ENCODE assay signal across 15 cellular contexts in the genomic region with DNA sequence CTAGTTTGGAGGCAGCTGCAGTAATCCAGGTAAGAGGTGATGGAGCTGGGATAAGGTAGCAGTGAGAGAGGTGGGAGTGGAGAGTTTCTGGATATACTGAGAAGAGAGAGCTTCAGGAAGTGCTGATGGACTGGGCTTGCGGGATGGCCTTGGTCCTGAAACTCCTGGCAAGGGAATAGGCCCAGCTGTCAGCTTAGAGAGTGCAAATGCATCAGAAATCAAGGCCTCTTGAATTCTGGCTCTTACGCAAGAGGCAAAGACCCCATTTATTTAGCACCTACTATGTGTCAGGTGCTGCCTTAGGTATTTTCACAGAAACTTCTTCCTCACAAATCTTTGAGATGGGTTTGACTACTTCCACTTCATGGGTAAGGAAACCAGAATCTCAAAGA.
A peak's percentile ranks its signal among the peaks of the same experiment; 100 is the strongest.
DNase-seq lines count a peak whose midpoint lies in the region; ATAC-seq and TF ChIP-seq lines count a peak whose summit lies in the region.
"Had no signal": no experiment of that assay in that cellular context is flagged by ENCODE, and none has a peak within 500 bp of the region (broad histone marks: within the 10 kb centered on the region; RNA-seq: fewer than 3 reads in every experiment).

No MANE protein-coding gene starts in this region.

- TF ChIP-seq POLR2A in Peyer's patch (IDR thresholded peaks at IDR 0.05) (no peak), gastroesophageal sphincter (IDR thresholded peaks at IDR 0.05) (no peak)

- H3K4me3 ChIP-seq in left ventricle myocardium inferior (no peak overlapping the region), Peyer's patch (no peak overlapping the region), gastroesophageal sphincter (no peak overlapping the region), thymus (ENCODE audit: low read length) (no peak overlapping the region)
- H3K4me3 ChIP-seq: body of pancreas, SK-N-MC had no signal

- TF ChIP-seq EP300 in gastroesophageal sphincter (IDR thresholded peaks at IDR 0.05), result no peak

- no peak for ATAC-seq in gastroesophageal sphincter
- ATAC-seq: body of pancreas had no signal

- TF ChIP-seq CTCF in left ventricle myocardium inferior (IDR thresholded peaks at IDR 0.05; ENCODE audit: borderline replicate concordance) (no peak), Peyer's patch (IDR thresholded peaks at IDR 0.05) (no peak), gastroesophageal sphincter (IDR thresholded peaks at IDR 0.05) (no peak)

- WGBS in gastroesophageal sphincter (ENCODE audit: low coverage in 1 of 2), 2 donors, result 88 to 100% methylated on average over 1 of the region's 2 CpGs
- WGBS in thymus, result 96% methylated on average over 2 of the region's 2 CpGs

- H3K36me3 ChIP-seq in left ventricle myocardium inferior (no peaks in the 10 kb centered on the region), Peyer's patch (no peaks in the 10 kb centered on the region), gastroesophageal sphincter (no peaks in the 10 kb centered on the region), thymus (ENCODE audit: control insufficient read depth, insufficient read depth) (no peaks in the 10 kb centered on the region)

- H3K9me3 ChIP-seq in left ventricle myocardium inferior (replicated peaks), result peaks cover 13% of the 10 kb centered on the region
- no peaks in the 10 kb centered on the region for H3K9me3 ChIP-seq in Peyer's patch
- no peaks in the 10 kb centered on the region for H3K9me3 ChIP-seq in gastroesophageal sphincter
- H3K9me3 ChIP-seq in thymus (ENCODE audit: control insufficient read depth), result no peaks in the 10 kb centered on the region

- H3K27me3 ChIP-seq in left ventricle myocardium inferior (ENCODE audit: low read depth) (no peaks in the 10 kb centered on the region), Peyer's patch (no peaks in the 10 kb centered on the region), gastroesophageal sphincter (no peaks in the 10 kb centered on the region), thymus (ENCODE audit: control insufficient read depth, insufficient read depth) (no peaks in the 10 kb centered on the region)
- H3K27me3 ChIP-seq: body of pancreas had no signal

- intact Hi-C loops in left ventricle myocardium inferior (cut with micrococcal nuclease), result loop anchor here (5.0 kb wide), 1 partner anchor 106 kb away; no protein-coding TSS in a partner anchor
- intact Hi-C loops in cardiac septum (cut with DNase I), result loop anchor here (5.0 to 10.0 kb wide), 4 partner anchors 106 to 313 kb away; a partner anchor contains a TSS

- H3K4me1 ChIP-seq in left ventricle myocardium inferior (peaks cover 48% of the 10 kb centered on the region), Peyer's patch (peaks cover 0 to 13% (median 10%) of the 10 kb centered on the region in 4 donors), gastroesophageal sphincter (peaks cover 0 to 38% (median 0%) of the 10 kb centered on the region in 3 donors), thymus (ENCODE audit: control insufficient read depth, insufficient read depth, low read length) (peaks cover 23% of the 10 kb centered on the region)
- H3K4me1 ChIP-seq: body of pancreas had no signal

- H3K27ac ChIP-seq in left ventricle myocardium inferior (replicated peaks) (peak overlapping the region; percentile 87), Peyer's patch (peak overlapping the region; percentile 8 to 84 (median 65)), gastroesophageal sphincter (peak overlapping the region in 3 of 4 donors; percentile 42 to 55 (median 53)), thymus (ENCODE audit: low read depth) (peak overlapping the region; percentile 78)
- H3K27ac ChIP-seq: body of pancreas, SK-N-MC had no signal

- DNase-seq in left ventricle myocardium inferior (peak; percentile 23), cardiac septum (ENCODE audit: low spot score) (no peak), Peyer's patch (no peak), AML-193 (lab: John Stamatoyannopoulos, UW) (no peak), cerebellar nuclear complex (lab: John Stamatoyannopoulos, UW) (no peak), H4 (ENCODE audit: low spot score) (no peak)
- DNase-seq: foreskin melanocyte, mammary epithelial cell, NCI-H1105, NCI-H2227 treated with DMSO at 0.1 percent for 48 hours, occipital lobe had no signal
